18 cellular contexts compared by ENCODE assay signal in genomic region chr10:59012839-59013238, GRCh38.
"Had no signal": no experiment of that assay in that cellular context is flagged by ENCODE, and none has a peak within 500 bp of the region (broad histone marks: within the 10 kb centered on the region; RNA-seq: fewer than 3 reads in every experiment).

No MANE protein-coding gene starts in this region.

- H3K4me1 ChIP-seq: breast epithelium, prostate gland, suprapubic skin, upper lobe of left lung had no signal

- H3K36me3 ChIP-seq: breast epithelium, prostate gland, suprapubic skin, upper lobe of left lung had no signal

- H3K9me3 ChIP-seq: breast epithelium, mucosa of descending colon, prostate gland, suprapubic skin, upper lobe of left lung had no signal

- H3K27ac ChIP-seq: prostate gland, suprapubic skin, upper lobe of left lung had no signal

- DNase-seq: activated CD4-positive, alpha-beta T cell treated with anti-CD3 and anti-CD28 coated beads for 48 hours; activated CD8-positive, alpha-beta memory T cell treated with anti-CD3 and anti-CD28 coated beads, Interleukin-2, amount 50 U/mL, for 48 hours; activated CD8-positive, alpha-beta T cell treated with anti-CD3 and anti-CD28 coated beads, Interleukin-2, amount 10 ng/mL, durations not matched to agents 7 days and 5 days; activated naive CD8-positive, alpha-beta T cell treated with anti-CD3 and anti-CD28 coated beads, Interleukin-2, amount 10 ng/mL, durations not matched to agents 7 days and 5 days; aorta; hypothalamus; immature natural killer cell; mammary epithelial cell; mucosa of descending colon; naive thymus-derived CD8-positive, alpha-beta T cell; stimulated activated naive CD4-positive, alpha-beta T cell treated with Interleukin-2 at 50 U/mL for 16 hours; upper lobe of left lung had no signal

- H3K4me3 ChIP-seq: breast epithelium, mucosa of descending colon, prostate gland, suprapubic skin, upper lobe of left lung had no signal

- FAIRE-seq: endometrium had no signal

- ATAC-seq: activated CD8-positive, alpha-beta T cell treated with anti-CD3 and anti-CD28 coated beads, Interleukin-2, amount 10 ng/mL, durations not matched to agents 7 days and 5 days; esophagus mucosa; mucosa of descending colon; naive thymus-derived CD8-positive, alpha-beta T cell; sciatic nerve had no signal

- H3K27me3 ChIP-seq: breast epithelium, suprapubic skin, upper lobe of left lung had no signal
